ENCODE assay signal across 18 cellular contexts in the genomic region with DNA sequence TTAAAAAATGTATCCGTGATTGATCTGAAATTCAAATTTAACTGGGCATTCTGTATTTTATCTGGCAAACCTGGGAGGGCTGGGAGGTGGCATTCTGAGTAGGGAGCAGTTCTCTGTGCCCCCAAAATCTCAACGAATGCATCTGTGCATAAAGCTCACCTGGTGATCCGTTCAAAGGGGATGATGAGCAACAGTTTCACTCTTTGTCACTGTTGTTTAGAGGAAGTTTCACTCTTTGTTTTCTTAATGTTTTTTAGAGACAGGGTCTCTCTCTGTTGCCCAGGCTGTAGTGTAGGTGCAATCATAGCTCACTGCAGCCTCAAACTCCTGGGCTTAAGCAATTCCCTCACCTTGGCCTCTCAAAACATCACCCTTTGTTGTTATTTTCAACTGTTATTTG.
DNase-seq lines count a peak whose midpoint lies in the region; ATAC-seq and TF ChIP-seq lines count a peak whose summit lies in the region.
"Had no signal": no experiment of that assay in that cellular context is flagged by ENCODE, and none has a peak within 500 bp of the region (broad histone marks: within the 10 kb centered on the region; RNA-seq: fewer than 3 reads in every experiment).

No MANE protein-coding gene starts in this region.

- H3K4me1 Mint-ChIP-seq in H9: peaks cover 62 to 65% of the 10 kb centered on the region in 2 experiments
- H3K4me1 Mint-ChIP-seq: activated naive CD4-positive, alpha-beta T cell treated with anti-CD3 and anti-CD28 coated beads, Interleukin-2, amount 50 U/mL, for 24 hours; CD8-positive, alpha-beta memory T cell; stimulated activated naive CD8-positive, alpha-beta T cell treated with anti-CD3 and anti-CD28 coated beads, Interleukin-15, amount 100 ng/mL, for 72 hours had no signal

- peak overlapping the region in 2 of 3 experiments; percentile 51 to 81; a peak in 3 of 7 replicates for H3K27ac Mint-ChIP-seq in H9
- H3K27ac Mint-ChIP-seq: activated naive CD4-positive, alpha-beta T cell treated with anti-CD3 and anti-CD28 coated beads, Interleukin-2, amount 50 U/mL, for 24 hours; CD8-positive, alpha-beta memory T cell; natural killer cell treated with Interleukin-12 subunit alpha and Interleukin-12 subunit beta and Interleukin-15 and Interleukin-18, amount 100 ng/mL, for 72 hours; stimulated activated naive CD8-positive, alpha-beta T cell treated with anti-CD3 and anti-CD28 coated beads, Interleukin-15, amount 100 ng/mL, for 72 hours had no signal

- H3K4me2 ChIP-seq in H9 (ENCODE audit: insufficient read depth, insufficient read length, low read length): no peak overlapping the region

- no peak overlapping the region for H2BK12ac ChIP-seq in H9 (ENCODE audit: insufficient read length, low read depth, low read length)

- H3K23me2 ChIP-seq in H9 (ENCODE audit: insufficient read length, low read depth, low read length, poor library complexity, severe bottlenecking): no peaks in the 10 kb centered on the region

- H2BK120ac ChIP-seq in H9 (ENCODE audit: low read depth, low read length, poor library complexity, severe bottlenecking): no peak overlapping the region

- H3K14ac ChIP-seq in H9 (ENCODE audit: insufficient read depth, low read length): no peak overlapping the region

- H3K27me3 ChIP-seq in H9 (ENCODE audit: insufficient read depth, low read length) (no peaks in the 10 kb centered on the region), dorsolateral prefrontal cortex (no peaks in the 10 kb centered on the region)
- H3K27me3 ChIP-seq: SJSA1 had no signal

- H3K4me3 Mint-ChIP-seq in H9: no peak overlapping the region; a peak in 2 of 5 replicates
- H3K4me3 Mint-ChIP-seq: activated naive CD4-positive, alpha-beta T cell treated with anti-CD3 and anti-CD28 coated beads, Interleukin-2, amount 50 U/mL, for 24 hours; brain; CD8-positive, alpha-beta memory T cell; natural killer cell treated with Interleukin-12 subunit alpha and Interleukin-12 subunit beta and Interleukin-15 and Interleukin-18, amount 100 ng/mL, for 72 hours; stimulated activated naive CD8-positive, alpha-beta T cell treated with anti-CD3 and anti-CD28 coated beads, Interleukin-15, amount 100 ng/mL, for 72 hours had no signal

- H3K9me3 ChIP-seq in H9 (ENCODE audit: control insufficient read depth, low read depth, low read length): no peaks in the 10 kb centered on the region
- H3K9me3 ChIP-seq: SJSA1 had no signal

- H4K8ac ChIP-seq in H9 (replicated peaks; ENCODE audit: insufficient read length, low read depth, low read length): no peak overlapping the region

- peak; percentile 11 for DNase-seq in GM12865 (ENCODE audit: low read depth)
- DNase-seq in H9: no peak
- no peak for DNase-seq in activated CD8-positive, alpha-beta memory T cell treated with anti-CD3 and anti-CD28 coated beads, Interleukin-2, amount 50 U/mL, for 4 hours
- no peak for DNase-seq in globus pallidus (ENCODE audit: low spot score)
- no peak for DNase-seq in AML-193 (lab: John Stamatoyannopoulos, UW)
- no peak for DNase-seq in dorsolateral prefrontal cortex
- DNase-seq: activated CD4-positive, alpha-beta T cell treated with anti-CD3 and anti-CD28 coated beads for 48 hours; CD8-positive, alpha-beta memory T cell; erythroblast; NCI-H446 treated with DMSO at 0.1 percent for 48 hours; stimulated activated naive CD8-positive, alpha-beta T cell treated with anti-CD3 and anti-CD28 coated beads, Interleukin-15, amount 100 ng/mL, for 72 hours; T-helper 9 cell had no signal

- no peaks in the 10 kb centered on the region for H3K27me3 Mint-ChIP-seq in H9 (ENCODE audit: low read depth)

- ATAC-seq in GM19035 (IDR thresholded peaks at IDR 0.05; ENCODE audit: unreplicated experiment) (peak; percentile 72), HG03342 (IDR thresholded peaks at IDR 0.05; ENCODE audit: unreplicated experiment) (peak; percentile 98)
- ATAC-seq: natural killer cell treated with Interleukin-12 subunit alpha and Interleukin-12 subunit beta and Interleukin-15 and Interleukin-18, amount 100 ng/mL, for 72 hours; stimulated activated naive CD8-positive, alpha-beta T cell treated with anti-CD3 and anti-CD28 coated beads, Interleukin-15, amount 100 ng/mL, for 72 hours had no signal

- no peak overlapping the region for H2BK5ac ChIP-seq in H9 (ENCODE audit: insufficient read length, low read length)

- no peak overlapping the region for H3K4ac ChIP-seq in H9 (ENCODE audit: low read depth, low read length)

- no peak overlapping the region for H3K23ac ChIP-seq in H9 (ENCODE audit: insufficient read length, low read depth, low read length)

- intact Hi-C loops in dorsolateral prefrontal cortex (cut with DNase I): no loop called here

- no peak overlapping the region for H4K91ac ChIP-seq in H9 (ENCODE audit: insufficient read length, low read depth, low read length)

- WGBS in H9 (ENCODE audit: extremely low coverage, insufficient read length, low lambda C conversion rate): no CpG with 5 or more reads among the region's 3 CpGs

- no peaks in the 10 kb centered on the region for H3K36me3 Mint-ChIP-seq in H9 (ENCODE audit: insufficient read depth in 1 of 3, low read depth in 3 of 3)
- H3K36me3 Mint-ChIP-seq: activated naive CD4-positive, alpha-beta T cell treated with anti-CD3 and anti-CD28 coated beads, Interleukin-2, amount 50 U/mL, for 24 hours; brain; CD8-positive, alpha-beta memory T cell; natural killer cell treated with Interleukin-12 subunit alpha and Interleukin-12 subunit beta and Interleukin-15 and Interleukin-18, amount 100 ng/mL, for 72 hours had no signal

- H4K20me1 ChIP-seq in H9 (ENCODE audit: control insufficient read depth, insufficient read depth, insufficient read length): no peaks in the 10 kb centered on the region

- H3K9ac ChIP-seq in H9 (ENCODE audit: extremely low read depth, insufficient read length, low read length): no peak overlapping the region

- H3K56ac ChIP-seq in H9 (ENCODE audit: insufficient read length, low read depth, low read length): no peak overlapping the region

- no peaks in the 10 kb centered on the region for H3K79me1 ChIP-seq in H9 (ENCODE audit: insufficient read depth, low read depth, low read length, poor library complexity, severe bottlenecking)

- H3K79me2 ChIP-seq in H9 (ENCODE audit: insufficient read depth, low read length): no peaks in the 10 kb centered on the region

- H2AK5ac ChIP-seq in H9 (ENCODE audit: insufficient read length, low read length): no peak overlapping the region

- no peak overlapping the region for H2BK20ac ChIP-seq in H9 (ENCODE audit: low read depth, low read length, poor library complexity, severe bottlenecking)

- H3K4me1 ChIP-seq in H9 (ENCODE audit: insufficient read depth, low read length): peaks cover 9% of the 10 kb centered on the region
- H3K4me1 ChIP-seq: SJSA1 had no signal

- no peak overlapping the region for H3T11ph ChIP-seq in H9 (ENCODE audit: low read length)

- H3K4me3 ChIP-seq in GM12865 (ENCODE audit: low read depth, low read length) (no peak overlapping the region), dorsolateral prefrontal cortex (no peak overlapping the region)
- H3K4me3 ChIP-seq: SJSA1 had no signal

- H3K27ac ChIP-seq in H9 (ENCODE audit: insufficient read length, low read depth, low read length): no peak overlapping the region
- H3K27ac ChIP-seq in dorsolateral prefrontal cortex: no peak overlapping the region
- H3K27ac ChIP-seq: SJSA1 had no signal

- TF ChIP-seq CTCF in GM12865 (IDR thresholded peaks at IDR 0.05; ENCODE audit: insufficient read depth, low read depth, low read length, missing control alignments) (no peak), H9 (conservative IDR thresholded peaks at IDR 0.05) (no peak), dorsolateral prefrontal cortex (IDR thresholded peaks at IDR 0.05 in 54 of 56, conservative IDR thresholded peaks at IDR 0.05 in 2 of 56; ENCODE audit: low read depth in 1 of 56, partially characterized antibody in 56 of 56) (no peak)

- H3K9me3 Mint-ChIP-seq in H9: no peaks in the 10 kb centered on the region
- H3K9me3 Mint-ChIP-seq: activated naive CD4-positive, alpha-beta T cell treated with anti-CD3 and anti-CD28 coated beads, Interleukin-2, amount 50 U/mL, for 24 hours; brain; CD8-positive, alpha-beta memory T cell; natural killer cell treated with Interleukin-12 subunit alpha and Interleukin-12 subunit beta and Interleukin-15 and Interleukin-18, amount 100 ng/mL, for 72 hours; stimulated activated naive CD8-positive, alpha-beta T cell treated with anti-CD3 and anti-CD28 coated beads, Interleukin-15, amount 100 ng/mL, for 72 hours had no signal

- no peak overlapping the region for H2AFZ ChIP-seq in H9 (ENCODE audit: low read length)

- H3K18ac ChIP-seq in H9 (ENCODE audit: insufficient read length, low read depth, low read length): no peak overlapping the region

- H2BK15ac ChIP-seq in H9 (ENCODE audit: low read depth, low read length): no peak overlapping the region

- no peak overlapping the region for H4K5ac ChIP-seq in H9 (ENCODE audit: insufficient read length, low read depth, low read length)
